Comparison of ENCODE assay signal across 8 cellular contexts in genomic region chr10:17229016-17229716, GRCh38. TPM values are rescaled to one million over a fixed set of nuclear protein-coding genes. Genes with fewer than 3 reads are reported as not detected.
DNase-seq lines count a peak whose midpoint lies in the region; ATAC-seq, FAIRE-seq and TF ChIP-seq lines count a peak whose summit lies in the region.

No MANE protein-coding gene starts in this region.

- H3K27me3 ChIP-seq in endothelial cell of umbilical vein (ENCODE audit: control insufficient read depth in 2 of 2, insufficient read depth in 2 of 2, low read length in 2 of 2) = no peaks in the 10 kb centered on the region
- H3K27me3 ChIP-seq in muscle layer of duodenum (ENCODE audit: low read depth, low read length) = no peaks in the 10 kb centered on the region

- dilution Hi-C loops in endothelial cell of umbilical vein (cut with MboI; ENCODE audit: extremely low pct_ligation_motif_present, low sequenced_read_pairs) = no loop called here

- peaks cover 49% of the 10 kb centered on the region for H3K79me2 ChIP-seq in endothelial cell of umbilical vein (ENCODE audit: control insufficient read depth, insufficient read depth, low read length)

- H3K9me3 Mint-ChIP-seq in activated CD8-positive, alpha-beta memory T cell treated with anti-CD3 and anti-CD28 coated beads, Interleukin-2, amount 10 ng/mL, durations not matched to agents 7 days and 5 days (ENCODE audit: low read depth) = no peaks in the 10 kb centered on the region

- peak overlapping the region; percentile 99 for H3K27ac ChIP-seq in endothelial cell of umbilical vein (ENCODE audit: insufficient read depth, low read depth, low read length)
- peak overlapping the region; percentile 96 for H3K27ac ChIP-seq in muscle layer of duodenum (ENCODE audit: low read length)

- no peak overlapping the region for H2AFZ ChIP-seq in endothelial cell of umbilical vein (ENCODE audit: low read depth, low read length)

- intact Hi-C loops in endothelial cell of umbilical vein (cut with micrococcal nuclease) = loop anchor here (1.0 to 2.0 kb wide), 4 partner anchors 114 to 278 kb away; no protein-coding TSS in a partner anchor

- H3K4me1 ChIP-seq in endothelial cell of umbilical vein (ENCODE audit: control insufficient read depth, extremely low read depth, insufficient read depth, low read length) (peaks cover 32% of the 10 kb centered on the region), muscle layer of duodenum (ENCODE audit: control insufficient read depth in 1 of 2, insufficient read depth in 2 of 2, low read length in 2 of 2) (peaks cover 6 to 25% of the 10 kb centered on the region in 2 donors)

- H3K9me3 ChIP-seq in endothelial cell of umbilical vein (replicated peaks; ENCODE audit: control insufficient read depth, insufficient read depth, low read length) (no peaks in the 10 kb centered on the region), muscle layer of duodenum (ENCODE audit: control insufficient read depth in 1 of 2, low read length in 2 of 2) (no peaks in the 10 kb centered on the region)

- H3K9ac ChIP-seq in endothelial cell of umbilical vein (replicated peaks; ENCODE audit: extremely low read depth, insufficient read depth, low read length) = peak overlapping the region; percentile 100

- DNase-seq in C1 segment of cervical spinal cord (lab: John Stamatoyannopoulos, UW) (peak in 10 of 14 donors; percentile 25 to 78 (median 39)), NB4 (ENCODE audit: low read depth) (peak; percentile 84), endothelial cell of umbilical vein (ENCODE audit: low read depth, low spot score) (peak; percentile 90), DMS79 (lab: John Stamatoyannopoulos, UW) (no peak)
- DNase-seq in activated CD8-positive, alpha-beta memory T cell treated with anti-CD3 and anti-CD28 coated beads, Interleukin-2, amount 10 ng/mL, durations not matched to agents 7 days and 5 days = peak; percentile 90
- DNase-seq in stimulated activated CD8-positive, alpha-beta memory T cell treated with anti-CD3 and anti-CD28 coated beads, Interleukin-7, amount 100 ng/mL, for 4 hours (ENCODE audit: low read depth in 2 of 2) = peak; percentile 75 to 81

- BruUV-seq in endothelial cell of umbilical vein (replicated peaks; lab: Mats Ljungman, UMichigan) = TSS peak; percentile 55

- peak; percentile 23 for ATAC-seq in GM21447 (IDR thresholded peaks at IDR 0.05; ENCODE audit: unreplicated experiment)
- peak; percentile 41 for ATAC-seq in activated CD8-positive, alpha-beta memory T cell treated with anti-CD3 and anti-CD28 coated beads, Interleukin-2, amount 10 ng/mL, durations not matched to agents 7 days and 5 days

- peaks cover 54% of the 10 kb centered on the region for H3K4me1 Mint-ChIP-seq in activated CD8-positive, alpha-beta memory T cell treated with anti-CD3 and anti-CD28 coated beads, Interleukin-2, amount 10 ng/mL, durations not matched to agents 7 days and 5 days

- CTCF ChIA-PET in activated CD8-positive, alpha-beta memory T cell treated with anti-CD3 and anti-CD28 coated beads, Interleukin-2, amount 10 ng/mL, durations not matched to agents 7 days and 5 days (lab: Charles Lee) = interaction anchor here (0.8 to 6.5 kb wide), 17 partner anchors 9 to 412 kb away, joined by 3 to 51 read pairs (median 7); partner anchors contain the start of genes RSU1 and TRDMT1
- CTCF ChIA-PET in endothelial cell of umbilical vein (lab: Charles Lee) = interaction anchor here (0.8 to 5.8 kb wide), 19 partner anchors 8 to 376 kb away, joined by 3 to 46 read pairs (median 5); partner anchors contain the start of gene TRDMT1

- peak overlapping the region; percentile 87 for H3K4me3 ChIP-seq in NB4 (ENCODE audit: low read depth, low read length)
- peak overlapping the region; percentile 81 to 99 (median 87) for H3K4me3 ChIP-seq in endothelial cell of umbilical vein (replicated peaks in 1 of 3; ENCODE audit: insufficient read depth in 1 of 3, low read depth in 1 of 3, low read length in 3 of 3)
- peak overlapping the region; percentile 95 to 98 for H3K4me3 ChIP-seq in muscle layer of duodenum (ENCODE audit: low read depth in 1 of 2, low read length in 2 of 2)

- no peaks in the 10 kb centered on the region for H3K9me1 ChIP-seq in endothelial cell of umbilical vein (replicated peaks; ENCODE audit: control insufficient read depth, extremely low read depth, insufficient read depth, low read length)

- TF ChIP-seq CTCF in NB4 (IDR thresholded peaks at IDR 0.05; ENCODE audit: low read depth, low read length) (no peak), endothelial cell of umbilical vein (IDR thresholded peaks at IDR 0.05; ENCODE audit: extremely low read depth in 1 of 2, insufficient read depth in 1 of 2, low read depth in 1 of 2, low read length in 2 of 2) (no peak)

- peaks cover 6 to 36% of the 10 kb centered on the region in 2 experiments for H3K36me3 ChIP-seq in endothelial cell of umbilical vein (ENCODE audit: control insufficient read depth in 2 of 2, extremely low read depth in 1 of 2, insufficient read depth in 2 of 2, low read length in 2 of 2)
- H3K36me3 ChIP-seq in muscle layer of duodenum (ENCODE audit: control insufficient read depth in 1 of 2, insufficient read depth in 2 of 2, low read length in 2 of 2) = peaks cover 28 to 52% of the 10 kb centered on the region in 2 donors

- peak overlapping the region; percentile 97 for H3K27ac Mint-ChIP-seq in activated CD8-positive, alpha-beta memory T cell treated with anti-CD3 and anti-CD28 coated beads, Interleukin-2, amount 10 ng/mL, durations not matched to agents 7 days and 5 days

- H3K4me2 ChIP-seq in endothelial cell of umbilical vein (ENCODE audit: insufficient read depth, low read length) = peak overlapping the region; percentile 57

- peaks cover 54% of the 10 kb centered on the region for H3K36me3 Mint-ChIP-seq in activated CD8-positive, alpha-beta memory T cell treated with anti-CD3 and anti-CD28 coated beads, Interleukin-2, amount 10 ng/mL, durations not matched to agents 7 days and 5 days

- TF ChIP-seq POLR2A in NB4 (IDR thresholded peaks at IDR 0.05; ENCODE audit: extremely low read depth, insufficient read length) = peak; percentile 94
- peak; percentile 98 for TF ChIP-seq POLR2A in endothelial cell of umbilical vein (IDR thresholded peaks at IDR 0.05; ENCODE audit: low read depth, low read length)

- peak overlapping the region; percentile 93 for H3K4me3 Mint-ChIP-seq in activated CD8-positive, alpha-beta memory T cell treated with anti-CD3 and anti-CD28 coated beads, Interleukin-2, amount 10 ng/mL, durations not matched to agents 7 days and 5 days

- POLR2A ChIA-PET in endothelial cell of umbilical vein (lab: Charles Lee) = interaction anchor here (0.5 to 3.6 kb wide), 30 partner anchors 9 to 412 kb away, joined by 3 to 33 read pairs (median 4); partner anchors contain the start of genes RSU1 and TRDMT1

- H3K27me3 Mint-ChIP-seq in activated CD8-positive, alpha-beta memory T cell treated with anti-CD3 and anti-CD28 coated beads, Interleukin-2, amount 10 ng/mL, durations not matched to agents 7 days and 5 days = no peaks in the 10 kb centered on the region

- H4K20me1 ChIP-seq in endothelial cell of umbilical vein (replicated peaks; ENCODE audit: control insufficient read depth, extremely low read depth, insufficient read depth, low read length) = peaks cover 20% of the 10 kb centered on the region

- FAIRE-seq in endothelial cell of umbilical vein (lab: Jason Lieb, UNC) = peak; percentile 82

TF ChIP-seq in endothelial cell of umbilical vein, 7 proteins besides CTCF, POLR2A, EP300 and RAD21:
- TF ChIP-seq POLR2AphosphoS5 (IDR thresholded peaks at IDR 0.05; ENCODE audit: insufficient read depth, low read depth, low read length) (peak; percentile 99), JUN (IDR thresholded peaks at IDR 0.05; ENCODE audit: borderline replicate concordance, insufficient read depth, insufficient read length, low read depth) (no peak)

RNA-seq across cellular contexts. Expression of gene VIM, which starts 1.1 kb away (rescaled TPM):
- total RNA-seq in activated CD8-positive, alpha-beta memory T cell treated with anti-CD3 and anti-CD28 coated beads, Interleukin-2, amount 10 ng/mL, durations not matched to agents 7 days and 5 days = 1,000 to 10,000 TPM; 1,771 to 2,143 TPM
- 5,754 and 5,781 TPM in 2 replicates for total RNA-seq in endothelial cell of umbilical vein
- polyA plus RNA-seq in endothelial cell of umbilical vein = 5,699 and 8,361 TPM in 2 replicates
- polyA plus RNA-seq in endothelial cell of umbilical vein (2011; cell fraction: cytosol; rRNA removed) = 5,912 and 6,029 TPM in 2 replicates
- polyA plus RNA-seq in endothelial cell of umbilical vein (2011; cell fraction: nucleus; rRNA removed) = 4,094 and 4,300 TPM in 2 replicates
- polyA plus RNA-seq in endothelial cell of umbilical vein (2012) = 4,943 and 4,968 TPM in 2 replicates
- 4,544 and 4,712 TPM in 2 replicates for polyA minus RNA-seq in endothelial cell of umbilical vein
- polyA minus RNA-seq in endothelial cell of umbilical vein (2011; cell fraction: cytosol; rRNA and poly(A)+ RNA removed) = 370 TPM
- polyA minus RNA-seq in endothelial cell of umbilical vein (2011; cell fraction: nucleus; rRNA and poly(A)+ RNA removed) = 1,556 and 2,259 TPM in 2 replicates

RNA-seq across cellular contexts. Expression of gene TRDMT1, which starts 27.7 kb away (rescaled TPM):
- total RNA-seq in activated CD8-positive, alpha-beta memory T cell treated with anti-CD3 and anti-CD28 coated beads, Interleukin-2, amount 10 ng/mL, durations not matched to agents 7 days and 5 days = 1 to 10 TPM; 7.7 to 9.2 TPM
- 12.3 and 15.2 TPM in 2 replicates for total RNA-seq in endothelial cell of umbilical vein
- polyA plus RNA-seq in endothelial cell of umbilical vein = 10.0 and 15.3 TPM in 2 replicates
- polyA plus RNA-seq in endothelial cell of umbilical vein (2011; cell fraction: cytosol; rRNA removed) = 5.1 and 5.2 TPM in 2 replicates
- 11.3 and 14.3 TPM in 2 replicates for polyA plus RNA-seq in endothelial cell of umbilical vein (2011; cell fraction: nucleus; rRNA removed)
- 3.5 and 6.1 TPM in 2 replicates for polyA plus RNA-seq in endothelial cell of umbilical vein (2012)
- 15.6 and 18.2 TPM in 2 replicates for polyA minus RNA-seq in endothelial cell of umbilical vein
- 2.0 TPM for polyA minus RNA-seq in endothelial cell of umbilical vein (2011; cell fraction: cytosol; rRNA and poly(A)+ RNA removed)
- polyA minus RNA-seq in endothelial cell of umbilical vein (2011; cell fraction: nucleus; rRNA and poly(A)+ RNA removed) = 52.0 and 59.3 TPM in 2 replicates
